1 cellular context compared by ENCODE assay signal in genomic region chr10:29430101-29430500, GRCh38.
TF ChIP-seq lines count a peak whose summit lies in the region.

No MANE protein-coding gene starts in this region.

TF ChIP-seq in IMR-90, 13 proteins besides CTCF, POLR2A, EP300 and RAD21 (continued from another document):
- TF ChIP-seq USF2 (IDR thresholded peaks at IDR 0.05; ENCODE audit: low read depth, low read length) (no peak), CHD1 (IDR thresholded peaks at IDR 0.05; ENCODE audit: low read depth, low read length) (no peak), RFX5 (IDR thresholded peaks at IDR 0.05; ENCODE audit: low read depth, low read length) (no peak), NFE2L2 (IDR thresholded peaks at IDR 0.05; ENCODE audit: low read depth, low read length) (no peak), SMC3 (IDR thresholded peaks at IDR 0.05; ENCODE audit: low read depth, low read length) (no peak), MAFK (IDR thresholded peaks at IDR 0.05; ENCODE audit: low read depth, low read length) (no peak), CEBPB (IDR thresholded peaks at IDR 0.05; ENCODE audit: low read depth, low read length) (no peak), MXI1 (IDR thresholded peaks at IDR 0.05; ENCODE audit: borderline replicate concordance, low read depth, low read length) (no peak), FOS (IDR thresholded peaks at IDR 0.05; ENCODE audit: low read depth, low read length) (no peak)
TF ChIP-seq in IMR-90: peak in this region for 0.
